Comparison of ENCODE assay signal across 20 cellular contexts in the genomic region with DNA sequence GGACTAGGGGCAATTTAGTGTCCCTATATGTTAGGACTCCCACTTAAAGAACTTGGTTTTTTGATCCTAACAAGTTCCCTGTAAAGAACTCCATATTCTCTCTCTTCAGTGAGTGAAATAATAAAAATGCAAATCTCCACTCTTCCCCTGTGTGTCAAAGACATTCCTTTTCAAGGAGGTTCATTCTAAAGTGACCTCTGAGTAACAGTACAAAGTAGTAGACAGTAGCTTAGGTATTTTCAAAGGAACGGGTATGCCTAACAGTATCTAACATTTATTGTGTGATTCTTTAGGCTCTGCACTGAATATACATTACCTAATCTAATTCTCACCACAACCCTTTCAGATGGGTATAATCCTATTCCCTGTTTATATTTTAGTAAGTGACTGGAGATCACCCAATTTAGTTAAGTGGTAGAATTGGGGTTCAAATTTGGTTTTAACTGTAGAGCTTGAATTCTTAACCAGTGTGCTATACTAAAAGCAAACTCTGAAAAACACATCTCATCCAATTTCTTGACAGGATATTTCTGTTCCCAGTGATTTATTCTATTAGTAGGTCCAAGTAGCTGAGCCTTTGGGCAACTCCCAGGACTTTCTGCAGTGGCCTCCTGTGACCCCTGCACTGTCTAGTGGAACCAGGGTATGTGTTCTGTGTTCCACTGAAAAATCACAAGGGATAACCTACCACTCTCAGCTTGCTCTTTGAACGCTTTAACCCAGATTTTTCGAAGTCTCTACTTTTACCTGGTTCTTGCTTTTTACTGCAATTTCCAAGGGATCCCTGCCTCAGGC. TPM values are rescaled to one million over a fixed set of nuclear protein-coding genes. Genes with fewer than 3 reads are reported as not detected.
DNase-seq lines count a peak whose midpoint lies in the region; ATAC-seq, FAIRE-seq and TF ChIP-seq lines count a peak whose summit lies in the region.
"Had no signal": no experiment of that assay in that cellular context is flagged by ENCODE, and none has a peak within 500 bp of the region (broad histone marks: within the 10 kb centered on the region; RNA-seq: fewer than 3 reads in every experiment).

No MANE protein-coding gene starts in this region.

- no peak overlapping the region for H3K9ac ChIP-seq in astrocyte (ENCODE audit: low read length)

- H3K27me3 Mint-ChIP-seq in astrocyte (ENCODE audit: low read depth, unreplicated experiment): peaks cover 6% of the 10 kb centered on the region
- H3K27me3 Mint-ChIP-seq in effector memory CD8-positive, alpha-beta T cell: peaks cover 20 to 48% of the 10 kb centered on the region in 2 donors
- peaks cover 14% of the 10 kb centered on the region for H3K27me3 Mint-ChIP-seq in activated CD4-positive, alpha-beta memory T cell treated with anti-CD3 and anti-CD28 coated beads, Interleukin-2, amount 10 ng/mL, durations not matched to agents 7 days and 5 days

- no peaks in the 10 kb centered on the region for H3K27me3 ChIP-seq in astrocyte (ENCODE audit: insufficient read depth, low read length)
- H3K27me3 ChIP-seq in gastroesophageal sphincter: no peaks in the 10 kb centered on the region
- no peaks in the 10 kb centered on the region for H3K27me3 ChIP-seq in ovary
- H3K27me3 ChIP-seq: BE2C had no signal

- WGBS in gastroesophageal sphincter (ENCODE audit: low coverage in 1 of 2), 2 donors: 63 to 68% methylated on average over 3 of the region's 3 CpGs
- 85 to 88% (median 88%) methylated on average over 3 of the region's 3 CpGs for WGBS in ovary, 3 donors

- no peak overlapping the region for H2AFZ ChIP-seq in astrocyte (ENCODE audit: low read depth, low read length)

- FAIRE-seq in astrocyte (lab: Jason Lieb, UNC): no peak
- FAIRE-seq: A549, G401.6, GM12891, GM19239 had no signal

- CTCF ChIA-PET in activated CD4-positive, alpha-beta memory T cell treated with anti-CD3 and anti-CD28 coated beads, Interleukin-2, amount 10 ng/mL, durations not matched to agents 7 days and 5 days (lab: Charles Lee): no interaction called here

- no peak overlapping the region for H3K27ac ChIP-seq in astrocyte (ENCODE audit: low read depth, low read length)
- H3K27ac ChIP-seq in gastroesophageal sphincter: peak overlapping the region in 3 of 4 donors; percentile 32 to 48 (median 38)
- H3K27ac ChIP-seq in ovary: no peak overlapping the region
- H3K27ac ChIP-seq: A549, C4-2B, HL-60 had no signal

- peak overlapping the region; percentile 14 for H3K27ac Mint-ChIP-seq in astrocyte (ENCODE audit: unreplicated experiment)
- H3K27ac Mint-ChIP-seq in effector memory CD8-positive, alpha-beta T cell: no peak overlapping the region
- no peak overlapping the region for H3K27ac Mint-ChIP-seq in activated CD4-positive, alpha-beta memory T cell treated with anti-CD3 and anti-CD28 coated beads, Interleukin-2, amount 10 ng/mL, durations not matched to agents 7 days and 5 days
- H3K27ac Mint-ChIP-seq: CD4-positive, alpha-beta memory T cell; HFFc6 had no signal

- peak; percentile 11 for DNase-seq in astrocyte (ENCODE audit: low read depth)
- peak; percentile 28 for DNase-seq in medulla oblongata (ENCODE audit: extremely low spot score)
- peak; percentile 6 for DNase-seq in renal cortical epithelial cell (ENCODE audit: low read depth)
- DNase-seq in effector memory CD8-positive, alpha-beta T cell: no peak
- no peak for DNase-seq in ovary
- DNase-seq in activated CD4-positive, alpha-beta memory T cell treated with anti-CD3 and anti-CD28 coated beads, Interleukin-2, amount 10 ng/mL, durations not matched to agents 7 days and 5 days: no peak
- DNase-seq: BE2C; CD4-positive, alpha-beta memory T cell; DMS79 treated with DMSO at 0.1 percent for 48 hours; EL; HCEC 1CT; HFFc6 had no signal

- TF ChIP-seq POLR2A in gastroesophageal sphincter (IDR thresholded peaks at IDR 0.05) (no peak), ovary (IDR thresholded peaks at IDR 0.05) (no peak)

- no peaks in the 10 kb centered on the region for H3K79me2 ChIP-seq in astrocyte (ENCODE audit: insufficient read depth, low read length)

- H3K4me3 ChIP-seq in astrocyte (ENCODE audit: insufficient read depth, low read depth, low read length) (no peak overlapping the region), gastroesophageal sphincter (no peak overlapping the region), ovary (no peak overlapping the region)
- H3K4me3 ChIP-seq: A549 had no signal

- H3K9me3 ChIP-seq in astrocyte (ENCODE audit: insufficient read depth, low read depth, low read length) (no peaks in the 10 kb centered on the region), gastroesophageal sphincter (no peaks in the 10 kb centered on the region), ovary (no peaks in the 10 kb centered on the region)
- H3K9me3 ChIP-seq: A549, BE2C had no signal

- no peaks in the 10 kb centered on the region for H3K36me3 ChIP-seq in astrocyte (ENCODE audit: insufficient read depth, low read length)
- H3K36me3 ChIP-seq in gastroesophageal sphincter: no peaks in the 10 kb centered on the region
- no peaks in the 10 kb centered on the region for H3K36me3 ChIP-seq in ovary
- H3K36me3 ChIP-seq: BE2C had no signal

- TF ChIP-seq EP300 in gastroesophageal sphincter (IDR thresholded peaks at IDR 0.05) (no peak), ovary (IDR thresholded peaks at IDR 0.05) (no peak)

- no peaks in the 10 kb centered on the region for H3K9me3 Mint-ChIP-seq in astrocyte (ENCODE audit: unreplicated experiment)
- H3K9me3 Mint-ChIP-seq in effector memory CD8-positive, alpha-beta T cell: no peaks in the 10 kb centered on the region
- H3K9me3 Mint-ChIP-seq in activated CD4-positive, alpha-beta memory T cell treated with anti-CD3 and anti-CD28 coated beads, Interleukin-2, amount 10 ng/mL, durations not matched to agents 7 days and 5 days: peaks cover 2% of the 10 kb centered on the region
- H3K9me3 Mint-ChIP-seq: HFFc6 had no signal

- H3K4me1 ChIP-seq in astrocyte (ENCODE audit: insufficient read depth, low read length): no peaks in the 10 kb centered on the region
- H3K4me1 ChIP-seq in gastroesophageal sphincter: peaks cover 4 to 20% (median 7%) of the 10 kb centered on the region in 3 donors
- no peaks in the 10 kb centered on the region for H3K4me1 ChIP-seq in ovary (ENCODE audit: insufficient read depth)
- H3K4me1 ChIP-seq: A549 had no signal

- ATAC-seq in gastroesophageal sphincter: no peak
- no peak for ATAC-seq in effector memory CD8-positive, alpha-beta T cell (replicated peaks)
- ATAC-seq in GM18520 (IDR thresholded peaks at IDR 0.05; ENCODE audit: unreplicated experiment): no peak
- ATAC-seq: A549 had no signal

- H3K4me1 Mint-ChIP-seq in astrocyte (ENCODE audit: low read depth, unreplicated experiment): peaks cover 9% of the 10 kb centered on the region
- no peaks in the 10 kb centered on the region for H3K4me1 Mint-ChIP-seq in effector memory CD8-positive, alpha-beta T cell (ENCODE audit: low read depth in 2 of 2)
- H3K4me1 Mint-ChIP-seq in activated CD4-positive, alpha-beta memory T cell treated with anti-CD3 and anti-CD28 coated beads, Interleukin-2, amount 10 ng/mL, durations not matched to agents 7 days and 5 days: no peaks in the 10 kb centered on the region
- H3K4me1 Mint-ChIP-seq: CD4-positive, alpha-beta memory T cell had no signal

- intact Hi-C loops in ovary (cut with DNase I): no loop called here

- no peak for TF ChIP-seq CTCF in astrocyte (IDR thresholded peaks at IDR 0.05; ENCODE audit: insufficient read depth, low read depth, low read length)
- TF ChIP-seq CTCF in gastroesophageal sphincter (IDR thresholded peaks at IDR 0.05): no peak
- no peak for TF ChIP-seq CTCF in ovary (IDR thresholded peaks at IDR 0.05)

- H4K20me1 ChIP-seq in astrocyte (ENCODE audit: insufficient read depth, low read length): no peaks in the 10 kb centered on the region

- POLR2A ChIA-PET in activated CD4-positive, alpha-beta memory T cell treated with anti-CD3 and anti-CD28 coated beads, Interleukin-2, amount 10 ng/mL, durations not matched to agents 7 days and 5 days (lab: Charles Lee): no interaction called here

- H3K4me2 ChIP-seq in astrocyte (ENCODE audit: low read length): no peak overlapping the region
- H3K4me2 ChIP-seq: A549 had no signal

- no peaks in the 10 kb centered on the region for H3K36me3 Mint-ChIP-seq in astrocyte (ENCODE audit: low read depth, unreplicated experiment)
- H3K36me3 Mint-ChIP-seq in effector memory CD8-positive, alpha-beta T cell (ENCODE audit: insufficient read depth): no peaks in the 10 kb centered on the region
- H3K36me3 Mint-ChIP-seq in activated CD4-positive, alpha-beta memory T cell treated with anti-CD3 and anti-CD28 coated beads, Interleukin-2, amount 10 ng/mL, durations not matched to agents 7 days and 5 days (ENCODE audit: low read depth): no peaks in the 10 kb centered on the region
- H3K36me3 Mint-ChIP-seq: CD4-positive, alpha-beta memory T cell had no signal

- no peak overlapping the region for H3K4me3 Mint-ChIP-seq in astrocyte (ENCODE audit: unreplicated experiment)
- H3K4me3 Mint-ChIP-seq in effector memory CD8-positive, alpha-beta T cell: no peak overlapping the region
- H3K4me3 Mint-ChIP-seq in activated CD4-positive, alpha-beta memory T cell treated with anti-CD3 and anti-CD28 coated beads, Interleukin-2, amount 10 ng/mL, durations not matched to agents 7 days and 5 days: no peak overlapping the region
- H3K4me3 Mint-ChIP-seq: CD4-positive, alpha-beta memory T cell; HFFc6 had no signal

RNA-seq across cellular contexts. Expression of a gene that starts 58.2 kb away (rescaled TPM):
- total RNA-seq in astrocyte: 59.1 and 60.8 TPM in 2 replicates
- total RNA-seq in gastroesophageal sphincter: 10 to 100 TPM; 43.7 to 93.0 (median 68.2) TPM
- 121 and 130 TPM in 2 replicates for total RNA-seq in renal cortical epithelial cell
- total RNA-seq in ovary: 10 to 100 TPM; 32.4 to 48.0 (median 43.4) TPM
- polyA plus RNA-seq in ovary: 10 to 100 TPM; 37.1 to 47.8 TPM
- 10 to 100 TPM; 24.5 to 25.0 TPM for total RNA-seq in activated CD4-positive, alpha-beta memory T cell treated with anti-CD3 and anti-CD28 coated beads, Interleukin-2, amount 10 ng/mL, durations not matched to agents 7 days and 5 days

Comparison
In these comparisons a context has a peak if more than half of its experiments do, and no peak if none do; other contexts are left out.
1. DNase-seq: peak in astrocyte (single experiment), medulla oblongata (single experiment) and renal cortical epithelial cell (single experiment); none in effector memory CD8-positive, alpha-beta T cell (0 of 3), ovary (0 of 5) and activated CD4-positive, alpha-beta memory T cell treated with anti-CD3 and anti-CD28 coated beads, Interleukin-2, amount 10 ng/mL, durations not matched to agents 7 days and 5 days (single experiment).
2. H3K27ac ChIP-seq: peak in gastroesophageal sphincter (3 of 4); none in astrocyte (single experiment) and ovary (0 of 2).